In the genomic region with DNA sequence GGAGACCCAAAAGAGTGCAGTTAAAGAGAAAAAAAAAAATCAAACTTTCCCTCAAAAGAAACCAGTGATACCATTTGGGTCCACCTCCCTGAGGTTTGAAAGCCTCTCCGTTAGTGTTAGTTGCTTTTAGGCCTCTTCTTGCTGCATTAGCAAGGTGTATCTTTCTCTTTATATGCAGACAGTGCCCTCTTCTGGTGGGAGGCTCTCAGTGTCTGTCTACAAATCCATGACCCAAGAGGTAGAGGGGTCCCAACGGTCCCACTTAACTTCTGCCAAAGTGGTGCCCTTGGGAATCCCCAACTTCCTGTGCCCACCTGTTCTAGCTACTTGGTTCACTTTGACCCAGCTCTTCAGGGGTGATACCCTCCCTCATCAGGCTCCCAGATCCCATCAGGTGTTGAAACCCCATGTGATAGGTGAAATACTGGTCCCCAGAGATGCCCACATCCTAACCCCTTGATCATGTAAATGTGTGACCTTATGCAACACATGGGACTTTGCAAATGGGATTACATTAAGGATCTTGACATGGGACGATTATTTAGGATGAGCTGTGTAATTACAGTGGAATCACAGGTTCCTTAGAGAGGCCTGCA, we compare ENCODE assay signal across 8 cellular contexts.
DNase-seq lines count a peak whose midpoint lies in the region; ATAC-seq and TF ChIP-seq lines count a peak whose summit lies in the region.

No MANE protein-coding gene starts in this region.

- ATAC-seq in naive B cell (ENCODE audit: low read depth in 2 of 2), result peak in 1 of 2 donors; percentile 42

- H3K4me1 ChIP-seq in Peyer's patch, result no peaks in the 10 kb centered on the region

- peak overlapping the region in 3 of 6 donors; percentile 27 to 100 (median 70) for H3K27ac Mint-ChIP-seq in naive B cell

- H3K27ac ChIP-seq in Peyer's patch, result no peak overlapping the region

- H3K9me3 ChIP-seq in Peyer's patch, result peaks cover 0 to 11% (median 5%) of the 10 kb centered on the region in 4 donors

- H3K36me3 ChIP-seq in H7 (replicated peaks; ENCODE audit: control insufficient read depth, insufficient read depth, low read length), result peaks cover 12% of the 10 kb centered on the region
- H3K36me3 ChIP-seq in Peyer's patch, result peaks cover 0 to 55% (median 0%) of the 10 kb centered on the region in 3 donors

- peak overlapping the region in 1 of 8 donors; percentile 7 for H3K4me3 Mint-ChIP-seq in naive B cell

- no peak overlapping the region for H3K4me3 ChIP-seq in H7 (ENCODE audit: insufficient read depth, low read depth, low read length)
- H3K4me3 ChIP-seq in Peyer's patch, result no peak overlapping the region

- DNase-seq in EL, result peak; percentile 40
- DNase-seq in H7, result peak; percentile 58
- peak in 2 of 3 donors; percentile 39 to 64 for DNase-seq in Peyer's patch
- peak; percentile 20 for DNase-seq in central memory CD4-positive, alpha-beta T cell
- DNase-seq in naive B cell, result peak; percentile 37
- no peak for DNase-seq in cerebellar nuclear complex (lab: John Stamatoyannopoulos, UW)
- no peak for DNase-seq in erythroblast (lab: John Stamatoyannopoulos, UW)
- DNase-seq in DMS 273 (lab: John Stamatoyannopoulos, UW; ENCODE audit: unreplicated experiment), result no peak

- H3K9me3 Mint-ChIP-seq in naive B cell, result peaks cover 24 to 48% (median 39%) of the 10 kb centered on the region in 7 donors

- peaks cover 56 to 68% of the 10 kb centered on the region in 2 donors for H3K36me3 Mint-ChIP-seq in naive B cell

- H3K27me3 ChIP-seq in H7 (ENCODE audit: control insufficient read depth, insufficient read depth, low read length), result no peaks in the 10 kb centered on the region
- H3K27me3 ChIP-seq in Peyer's patch, result no peaks in the 10 kb centered on the region

- H3K4me1 Mint-ChIP-seq in naive B cell, result peaks cover 42 to 52% (median 46%) of the 10 kb centered on the region in 3 donors

- no peaks in the 10 kb centered on the region for H3K27me3 Mint-ChIP-seq in naive B cell

- TF ChIP-seq POLR2A in Peyer's patch (IDR thresholded peaks at IDR 0.05) (no peak), erythroblast (IDR thresholded peaks at IDR 0.05; ENCODE audit: low read length) (no peak)

- TF ChIP-seq CTCF in Peyer's patch (IDR thresholded peaks at IDR 0.05), result peak in 4 of 6 experiments; percentile 34 to 56 (median 42)

Comparison
In these comparisons a context has a peak if more than half of its experiments do, and no peak if none do; other contexts are left out.
1. DNase-seq: peak in EL (single experiment), H7 (single experiment), Peyer's patch (2 of 3), central memory CD4-positive, alpha-beta T cell (single experiment) and naive B cell (single experiment); none in cerebellar nuclear complex (0 of 2), erythroblast (0 of 2) and DMS 273 (single experiment).